Comparison of ENCODE assay signal across 8 cellular contexts in genomic region chr11:22624742-22625447, GRCh38. TPM values are rescaled to one million over a fixed set of nuclear protein-coding genes. Genes with fewer than 3 reads are reported as not detected.
DNase-seq lines count a peak whose midpoint lies in the region; ATAC-seq, FAIRE-seq and TF ChIP-seq lines count a peak whose summit lies in the region.

No MANE protein-coding gene starts in this region.

- peak; percentile 54 for ATAC-seq in GM21381 (IDR thresholded peaks at IDR 0.05; ENCODE audit: unreplicated experiment)
- ATAC-seq in thoracic aorta (ENCODE audit: insufficient number of reproducible peaks, low FRiP score, low read depth), result no peak

- H3K36me3 Mint-ChIP-seq in activated T-helper 2 cell treated with anti-CD3 and anti-CD28 coated beads, Interferon-gamma antibody, Interleukin-2, Interleukin-4, amounts not matched to agents 10 μg/mL and 5 μg/mL and 100 μg/mL, durations not matched to agents 14 hours and 24 hours and 36 hours (ENCODE audit: low read depth), result peaks cover 28% of the 10 kb centered on the region
- H3K36me3 Mint-ChIP-seq in neural crest cell (ENCODE audit: low read depth), result peaks cover 7% of the 10 kb centered on the region

- no peaks in the 10 kb centered on the region for H3K9me3 ChIP-seq in thoracic aorta

- peaks cover 22% of the 10 kb centered on the region for H3K4me1 Mint-ChIP-seq in activated T-helper 2 cell treated with anti-CD3 and anti-CD28 coated beads, Interferon-gamma antibody, Interleukin-2, Interleukin-4, amounts not matched to agents 10 μg/mL and 5 μg/mL and 100 μg/mL, durations not matched to agents 14 hours and 24 hours and 36 hours (ENCODE audit: low read depth)
- peaks cover 17% of the 10 kb centered on the region for H3K4me1 Mint-ChIP-seq in neural crest cell

- H3K4me3 Mint-ChIP-seq in activated T-helper 2 cell treated with anti-CD3 and anti-CD28 coated beads, Interferon-gamma antibody, Interleukin-2, Interleukin-4, amounts not matched to agents 10 μg/mL and 5 μg/mL and 100 μg/mL, durations not matched to agents 14 hours and 24 hours and 36 hours (ENCODE audit: low read depth), result peak overlapping the region; percentile 99
- H3K4me3 Mint-ChIP-seq in neural crest cell, result peak overlapping the region; percentile 99

- no peak for FAIRE-seq in HTR-8/SVneo (lab: Jason Lieb, UNC)

- no peaks in the 10 kb centered on the region for H3K9me3 Mint-ChIP-seq in activated T-helper 2 cell treated with anti-CD3 and anti-CD28 coated beads, Interferon-gamma antibody, Interleukin-2, Interleukin-4, amounts not matched to agents 10 μg/mL and 5 μg/mL and 100 μg/mL, durations not matched to agents 14 hours and 24 hours and 36 hours
- H3K9me3 Mint-ChIP-seq in neural crest cell, result peaks cover 2% of the 10 kb centered on the region

- H3K27ac ChIP-seq in thoracic aorta, result peak overlapping the region; percentile 90 to 92

- H3K27ac Mint-ChIP-seq in activated T-helper 2 cell treated with anti-CD3 and anti-CD28 coated beads, Interferon-gamma antibody, Interleukin-2, Interleukin-4, amounts not matched to agents 10 μg/mL and 5 μg/mL and 100 μg/mL, durations not matched to agents 14 hours and 24 hours and 36 hours, result peak overlapping the region; percentile 98
- peak overlapping the region; percentile 99 for H3K27ac Mint-ChIP-seq in neural crest cell (ENCODE audit: unreplicated experiment)

- no peaks in the 10 kb centered on the region for H3K36me3 ChIP-seq in thoracic aorta

- H3K27me3 ChIP-seq in thoracic aorta (replicated peaks; ENCODE audit: insufficient read depth), result no peaks in the 10 kb centered on the region

- intact Hi-C loops in activated T-helper 2 cell treated with anti-CD3 and anti-CD28 coated beads, Interferon-gamma antibody, Interleukin-2, Interleukin-4, amounts not matched to agents 10 μg/mL and 5 μg/mL and 100 μg/mL, durations not matched to agents 14 hours and 24 hours and 36 hours (cut with micrococcal nuclease), result loop anchor here (1.0 to 2.0 kb wide), 3 partner anchors 42 to 204 kb away; partner anchors contain the start of genes GAS2 and SVIP

- no peaks in the 10 kb centered on the region for H3K27me3 Mint-ChIP-seq in activated T-helper 2 cell treated with anti-CD3 and anti-CD28 coated beads, Interferon-gamma antibody, Interleukin-2, Interleukin-4, amounts not matched to agents 10 μg/mL and 5 μg/mL and 100 μg/mL, durations not matched to agents 14 hours and 24 hours and 36 hours (ENCODE audit: low read depth)
- H3K27me3 Mint-ChIP-seq in neural crest cell (ENCODE audit: low read depth), result no peaks in the 10 kb centered on the region

- H3K4me3 ChIP-seq in fibroblast of villous mesenchyme (ENCODE audit: low read depth, low read length) (peak overlapping the region; percentile 83), thoracic aorta (peak overlapping the region; percentile 87)

- TF ChIP-seq CTCF in fibroblast of villous mesenchyme (IDR thresholded peaks at IDR 0.05; ENCODE audit: insufficient read depth, low read depth, low read length) (peak; percentile 44), neural crest cell (conservative IDR thresholded peaks at IDR 0.05) (peak; percentile 63), thoracic aorta (IDR thresholded peaks at IDR 0.05) (no peak)

- peak; percentile 51 for DNase-seq in DMS 273 treated with DMSO at 0.1 percent for 48 hours (lab: John Stamatoyannopoulos, UW)
- DNase-seq in HTR-8/SVneo (ENCODE audit: insufficient read length, low spot score), result peak; percentile 29
- DNase-seq in NOMO-1 treated with DMSO at 0.1 percent for 48 hours (lab: John Stamatoyannopoulos, UW; ENCODE audit: unreplicated experiment), result peak; percentile 30
- peak; percentile 51 for DNase-seq in activated T-helper 2 cell treated with anti-CD3 and anti-CD28 coated beads, Interferon-gamma antibody, Interleukin-2, Interleukin-4, amounts not matched to agents 10 μg/mL and 5 μg/mL and 100 μg/mL, durations not matched to agents 14 hours and 24 hours and 36 hours (ENCODE audit: low spot score)
- peak; percentile 48 for DNase-seq in fibroblast of villous mesenchyme (ENCODE audit: low read depth)
- no peak for DNase-seq in neural crest cell (ENCODE audit: low read depth, low spot score)
- no peak for DNase-seq in thoracic aorta (ENCODE audit: low spot score)

- peaks cover 14 to 18% of the 10 kb centered on the region in 2 donors for H3K4me1 ChIP-seq in thoracic aorta (ENCODE audit: control insufficient read depth in 1 of 2, low read depth in 2 of 2)

RNA-seq across cellular contexts. Expression of gene FANCF, which starts 0.7 kb away (rescaled TPM):
- total RNA-seq in activated T-helper 2 cell treated with anti-CD3 and anti-CD28 coated beads, Interferon-gamma antibody, Interleukin-2, Interleukin-4, amounts not matched to agents 10 μg/mL and 5 μg/mL and 100 μg/mL, durations not matched to agents 14 hours and 24 hours and 36 hours, result 17.8 and 18.2 TPM in 2 replicates
- total RNA-seq in fibroblast of villous mesenchyme (8.7 and 11.2 TPM in 2 replicates), neural crest cell (20.1 and 20.3 TPM in 2 replicates), thoracic aorta (1 to 10 TPM; 6.0 to 7.4 TPM)

RNA-seq across cellular contexts. Expression of gene GAS2, which starts 41.5 kb away (rescaled TPM):
- 0.80 and 1.5 TPM in 2 replicates for total RNA-seq in activated T-helper 2 cell treated with anti-CD3 and anti-CD28 coated beads, Interferon-gamma antibody, Interleukin-2, Interleukin-4, amounts not matched to agents 10 μg/mL and 5 μg/mL and 100 μg/mL, durations not matched to agents 14 hours and 24 hours and 36 hours
- 0.64 and 1.7 TPM in 2 replicates for total RNA-seq in fibroblast of villous mesenchyme
- 3.3 and 3.4 TPM in 2 replicates for total RNA-seq in neural crest cell
- total RNA-seq in thoracic aorta, result under 1 TPM in 1 of 2 donors, not detected in 1; 0.95 TPM

Comparison
In these comparisons a context has a peak if more than half of its experiments do, and no peak if none do; other contexts are left out.
1. DNase-seq: peak in DMS 273 treated with DMSO at 0.1 percent for 48 hours (single experiment), HTR-8/SVneo (single experiment), NOMO-1 treated with DMSO at 0.1 percent for 48 hours (single experiment), activated T-helper 2 cell treated with anti-CD3 and anti-CD28 coated beads, Interferon-gamma antibody, Interleukin-2, Interleukin-4, amounts not matched to agents 10 μg/mL and 5 μg/mL and 100 μg/mL, durations not matched to agents 14 hours and 24 hours and 36 hours (single experiment) and fibroblast of villous mesenchyme (single experiment); none in neural crest cell (single experiment) and thoracic aorta (single experiment).